10 cellular contexts compared by ENCODE assay signal in the genomic region with DNA sequence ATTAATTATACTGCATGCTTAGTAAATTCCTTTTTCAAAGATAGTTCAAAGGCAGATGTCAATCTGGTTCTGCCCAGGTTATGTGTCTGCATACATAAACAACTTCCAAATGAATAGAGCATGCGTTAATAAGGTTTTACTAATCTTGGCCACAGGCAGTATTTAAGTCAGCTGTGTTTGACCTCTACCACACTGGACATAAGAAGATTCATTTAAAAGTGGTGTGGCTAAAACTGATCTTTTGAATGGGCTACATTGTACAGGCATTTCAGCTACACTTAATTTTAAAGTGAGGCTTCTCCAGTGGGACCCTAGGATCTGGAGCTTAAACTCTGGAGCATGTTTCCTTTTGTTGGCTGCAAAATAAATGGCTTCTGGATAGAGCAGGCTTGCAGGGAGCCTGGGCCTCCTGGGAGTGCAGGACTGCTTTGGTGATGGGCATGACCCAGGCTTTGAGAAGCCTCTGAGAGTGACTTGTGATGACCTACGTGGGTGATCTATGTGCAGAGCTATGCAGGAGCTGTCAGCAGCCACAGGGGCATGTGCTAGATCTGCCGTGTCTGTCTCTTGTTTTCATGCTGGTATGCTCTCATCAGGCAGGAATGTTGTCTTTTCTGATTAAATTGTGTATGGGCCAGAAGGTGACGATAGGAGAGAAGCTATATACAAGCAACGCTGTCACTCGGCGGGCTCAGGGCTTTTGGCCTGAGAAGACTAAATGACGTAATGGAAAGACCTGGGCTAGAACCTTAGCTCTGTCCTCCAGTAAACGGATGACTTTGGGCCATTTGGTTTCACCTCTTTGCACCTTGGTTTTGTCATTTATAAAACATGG.
DNase-seq lines count a peak whose midpoint lies in the region; ATAC-seq and TF ChIP-seq lines count a peak whose summit lies in the region.
"Had no signal": no experiment of that assay in that cellular context is flagged by ENCODE, and none has a peak within 500 bp of the region (broad histone marks: within the 10 kb centered on the region; RNA-seq: fewer than 3 reads in every experiment).

No MANE protein-coding gene starts in this region.

- POLR2A ChIA-PET in HEK293T (lab: Yijun Ruan, JAX), result interaction anchor here (0.7 to 1.3 kb wide), 3 partner anchors 10 to 91 kb away, joined by 3 to 4 read pairs (median 4); no protein-coding TSS in a partner anchor

- H3K4me3 ChIP-seq in left ventricle myocardium inferior (no peak overlapping the region), skeletal muscle cell (ENCODE audit: low read depth, low read length) (no peak overlapping the region)

- no peaks in the 10 kb centered on the region for H3K27me3 ChIP-seq in left ventricle myocardium inferior (ENCODE audit: low read depth)

- H3K36me3 Mint-ChIP-seq in CD14-positive monocyte, result peaks cover 5 to 7% of the 10 kb centered on the region in 2 donors

- DNase-seq in HEK293T (ENCODE audit: extremely low spot score) (peak; percentile 64), astrocyte of the hippocampus (ENCODE audit: low read depth, low spot score) (peak; percentile 96), left ventricle myocardium inferior (peak; percentile 76), skeletal muscle cell (ENCODE audit: low read depth) (peak; percentile 75), CD14-positive monocyte (ENCODE audit: low spot score) (no peak), NCI-H2081 treated with DMSO at 0.1 percent for 48 hours (lab: John Stamatoyannopoulos, UW) (no peak)
- DNase-seq in activated CD8-positive, alpha-beta memory T cell treated with anti-CD3 and anti-CD28 coated beads, Interleukin-2, amount 50 U/mL, for 4 hours, result no peak
- DNase-seq: activated naive CD8-positive, alpha-beta T cell treated with anti-CD3 and anti-CD28 coated beads, Interleukin-2, amount 50 U/mL, for 24 hours; NCI-H2107 had no signal

- peak; percentile 16 for TF ChIP-seq CTCF in left ventricle myocardium inferior (IDR thresholded peaks at IDR 0.05; ENCODE audit: borderline replicate concordance)
- no peak for TF ChIP-seq CTCF in CD14-positive monocyte (IDR thresholded peaks at IDR 0.05)

- no peak overlapping the region for H3K4me3 Mint-ChIP-seq in CD14-positive monocyte
- H3K4me3 Mint-ChIP-seq: activated naive CD8-positive, alpha-beta T cell treated with anti-CD3 and anti-CD28 coated beads, Interleukin-2, amount 50 U/mL, for 24 hours had no signal

- no peaks in the 10 kb centered on the region for H3K36me3 ChIP-seq in left ventricle myocardium inferior

- H3K27ac Mint-ChIP-seq in CD14-positive monocyte, result no peak overlapping the region
- H3K27ac Mint-ChIP-seq: activated naive CD8-positive, alpha-beta T cell treated with anti-CD3 and anti-CD28 coated beads, Interleukin-2, amount 50 U/mL, for 24 hours had no signal

- ATAC-seq in GM21423 (IDR thresholded peaks at IDR 0.05; ENCODE audit: unreplicated experiment), result no peak
- ATAC-seq: activated naive CD8-positive, alpha-beta T cell treated with anti-CD3 and anti-CD28 coated beads, Interleukin-2, amount 50 U/mL, for 24 hours had no signal

- H3K9me3 ChIP-seq in left ventricle myocardium inferior (replicated peaks), result no peaks in the 10 kb centered on the region

- peak overlapping the region; percentile 88 for H3K27ac ChIP-seq in left ventricle myocardium inferior (replicated peaks)

- intact Hi-C loops in left ventricle myocardium inferior (cut with micrococcal nuclease), result no loop called here
- intact Hi-C loops in CD14-positive monocyte (cut with micrococcal nuclease), result no loop called here

- CTCF ChIA-PET in HEK293T (lab: Yijun Ruan, JAX), result no interaction called here

- H3K27me3 Mint-ChIP-seq in CD14-positive monocyte (ENCODE audit: low read depth in 3 of 3), result peaks cover 21 to 63% (median 40%) of the 10 kb centered on the region in 3 donors

- H3K4me1 ChIP-seq in left ventricle myocardium inferior, result peaks cover 54% of the 10 kb centered on the region

- peaks cover 0 to 10% (median 5%) of the 10 kb centered on the region in 7 donors for H3K9me3 Mint-ChIP-seq in CD14-positive monocyte
- H3K9me3 Mint-ChIP-seq: activated naive CD8-positive, alpha-beta T cell treated with anti-CD3 and anti-CD28 coated beads, Interleukin-2, amount 50 U/mL, for 24 hours had no signal

- peaks cover 8% of the 10 kb centered on the region for H3K4me1 Mint-ChIP-seq in CD14-positive monocyte

TF ChIP-seq in HEK293T, 16 proteins besides CTCF, POLR2A, EP300 and RAD21:
- TF ChIP-seq, protein P1, sequence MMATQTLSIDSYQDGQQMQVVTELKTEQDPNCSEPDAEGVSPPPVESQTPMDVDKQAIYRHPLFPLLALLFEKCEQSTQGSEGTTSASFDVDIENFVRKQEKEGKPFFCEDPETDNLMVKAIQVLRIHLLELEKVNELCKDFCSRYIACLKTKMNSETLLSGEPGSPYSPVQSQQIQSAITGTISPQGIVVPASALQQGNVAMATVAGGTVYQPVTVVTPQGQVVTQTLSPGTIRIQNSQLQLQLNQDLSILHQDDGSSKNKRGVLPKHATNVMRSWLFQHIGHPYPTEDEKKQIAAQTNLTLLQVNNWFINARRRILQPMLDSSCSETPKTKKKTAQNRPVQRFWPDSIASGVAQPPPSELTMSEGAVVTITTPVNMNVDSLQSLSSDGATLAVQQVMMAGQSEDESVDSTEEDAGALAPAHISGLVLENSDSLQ (IDR thresholded peaks at IDR 0.05), result peak; percentile 79
- TF ChIP-seq FOXM1 (IDR thresholded peaks at IDR 0.05; ENCODE audit: borderline replicate concordance), result no peak
- no peak for TF ChIP-seq ELF4 (IDR thresholded peaks at IDR 0.05)
- TF ChIP-seq CTBP1 (IDR thresholded peaks at IDR 0.05; ENCODE audit: borderline replicate concordance), result peak; percentile 72
- peak; percentile 85 for TF ChIP-seq ARNT (IDR thresholded peaks at IDR 0.05)
TF ChIP-seq in HEK293T: peak in this region for 3.

Comparison
In these comparisons a context has a peak if more than half of its experiments do, and no peak if none do; other contexts are left out.
1. DNase-seq: peak in HEK293T (single experiment), astrocyte of the hippocampus (single experiment), left ventricle myocardium inferior (single experiment) and skeletal muscle cell (single experiment); none in CD14-positive monocyte (single experiment), activated CD8-positive, alpha-beta memory T cell treated with anti-CD3 and anti-CD28 coated beads, Interleukin-2, amount 50 U/mL, for 4 hours (single experiment) and NCI-H2081 treated with DMSO at 0.1 percent for 48 hours (single experiment).